Comparison of ENCODE assay signal across 10 cellular contexts in genomic region chr19:29837448-29837961, GRCh38. TPM values are rescaled to one million over a fixed set of nuclear protein-coding genes. Genes with fewer than 3 reads are reported as not detected.
A peak's percentile ranks its signal among the peaks of the same experiment; 100 is the strongest.
DNase-seq lines count a peak whose midpoint lies in the region; ATAC-seq and TF ChIP-seq lines count a peak whose summit lies in the region.
"Had no signal": no experiment of that assay in that cellular context is flagged by ENCODE, and none has a peak within 500 bp of the region (broad histone marks: within the 10 kb centered on the region; RNA-seq: fewer than 3 reads in every experiment).

No MANE protein-coding gene starts in this region.

- H3K9me3 ChIP-seq in naive thymus-derived CD4-positive, alpha-beta T cell (ENCODE audit: control insufficient read depth in 2 of 3, low read length in 3 of 3), result no peaks in the 10 kb centered on the region
- no peaks in the 10 kb centered on the region for H3K9me3 ChIP-seq in testis

- H3K36me3 Mint-ChIP-seq in IgD-negative memory B cell, result peaks cover 3% of the 10 kb centered on the region
- H3K36me3 Mint-ChIP-seq in naive thymus-derived CD4-positive, alpha-beta T cell, result peaks cover 0 to 11% (median 0%) of the 10 kb centered on the region in 5 donors

- DNase-seq in GM13976 (ENCODE audit: low spot score) (peak; percentile 82), activated gamma-delta T cell treated with Interleukin-2 at 50 U/mL for 16 hours (no peak), mesenteric fat pad (ENCODE audit: low spot score) (no peak), testis (no peak), iPS-NIHi11 (ENCODE audit: low spot score) (no peak)
- peak in 8 of 9 donors; percentile 55 to 84 (median 76) for DNase-seq in naive thymus-derived CD4-positive, alpha-beta T cell

- H3K4me3 Mint-ChIP-seq in IgD-negative memory B cell, result peak overlapping the region; percentile 22 to 93 (median 70)
- H3K4me3 Mint-ChIP-seq in naive thymus-derived CD4-positive, alpha-beta T cell, result peak overlapping the region; percentile 61 to 86 (median 76)
- H3K4me3 Mint-ChIP-seq: dendritic cell treated with granulocyte-macrophage colony-stimulating factor and Interleukin-4, amounts not matched to agents 40 ng/mL and 50 ng/mL, for 4 days had no signal

- H3K27me3 Mint-ChIP-seq in IgD-negative memory B cell, result peaks cover 20% of the 10 kb centered on the region
- peaks cover 0 to 1% (median 0%) of the 10 kb centered on the region in 5 donors for H3K27me3 Mint-ChIP-seq in naive thymus-derived CD4-positive, alpha-beta T cell

- CTCF ChIA-PET in naive thymus-derived CD4-positive, alpha-beta T cell (lab: Charles Lee), result interaction anchor here (1.0 to 1.1 kb wide), 2 partner anchors 10 to 20 kb away, joined by 3 read pairs; no protein-coding TSS in a partner anchor

- peak overlapping the region; percentile 67 to 86 (median 67) for H3K27ac Mint-ChIP-seq in IgD-negative memory B cell
- peak overlapping the region; percentile 86 to 99 (median 98) for H3K27ac Mint-ChIP-seq in naive thymus-derived CD4-positive, alpha-beta T cell
- H3K27ac Mint-ChIP-seq: dendritic cell treated with granulocyte-macrophage colony-stimulating factor and Interleukin-4, amounts not matched to agents 40 ng/mL and 50 ng/mL, for 4 days had no signal

- no peaks in the 10 kb centered on the region for H3K9me3 Mint-ChIP-seq in IgD-negative memory B cell
- H3K9me3 Mint-ChIP-seq in naive thymus-derived CD4-positive, alpha-beta T cell, result no peaks in the 10 kb centered on the region
- H3K9me3 Mint-ChIP-seq: dendritic cell treated with granulocyte-macrophage colony-stimulating factor and Interleukin-4, amounts not matched to agents 40 ng/mL and 50 ng/mL, for 4 days had no signal

- in situ Hi-C loops in GM13976 (cut with MboI; ENCODE audit: low sequenced_read_pairs, unreplicated experiment), result no loop called here

- H3K4me3 ChIP-seq in naive thymus-derived CD4-positive, alpha-beta T cell (ENCODE audit: low read length), result no peak overlapping the region
- H3K4me3 ChIP-seq in testis, result no peak overlapping the region

- peaks cover 10 to 38% of the 10 kb centered on the region in 2 donors for H3K4me1 ChIP-seq in naive thymus-derived CD4-positive, alpha-beta T cell (ENCODE audit: control insufficient read depth in 2 of 2, insufficient read depth in 2 of 2, low read length in 2 of 2)
- H3K4me1 ChIP-seq in testis, result no peaks in the 10 kb centered on the region

- H3K27me3 ChIP-seq in naive thymus-derived CD4-positive, alpha-beta T cell (ENCODE audit: control insufficient read depth in 2 of 2, insufficient read depth in 2 of 2, low read length in 2 of 2), result no peaks in the 10 kb centered on the region
- H3K27me3 ChIP-seq in testis, result no peaks in the 10 kb centered on the region

- 91 to 96% methylated on average over 3 to 6 of the region's 6 CpGs for WGBS in testis, 2 donors

- no peak for TF ChIP-seq CTCF in GM13976 (IDR thresholded peaks at IDR 0.05; ENCODE audit: borderline replicate concordance, control extremely low read depth, extremely low read depth, insufficient read depth, missing control alignments)
- no peak for TF ChIP-seq CTCF in testis (IDR thresholded peaks at IDR 0.05)

- H3K27ac ChIP-seq in naive thymus-derived CD4-positive, alpha-beta T cell (ENCODE audit: low read depth, low read length), result peak overlapping the region; percentile 71
- no peak overlapping the region for H3K27ac ChIP-seq in testis
- H3K27ac ChIP-seq: RWPE1 had no signal

- no peaks in the 10 kb centered on the region for H3K36me3 ChIP-seq in naive thymus-derived CD4-positive, alpha-beta T cell (ENCODE audit: control insufficient read depth in 2 of 3, insufficient read depth in 3 of 3, low read length in 3 of 3)
- H3K36me3 ChIP-seq in testis (ENCODE audit: low read depth, missing control alignments), result no peaks in the 10 kb centered on the region

- peak; percentile 82 for ATAC-seq in GM21529 (IDR thresholded peaks at IDR 0.05; ENCODE audit: unreplicated experiment)
- ATAC-seq in naive thymus-derived CD4-positive, alpha-beta T cell, result peak; percentile 97

- H3K4me1 Mint-ChIP-seq in IgD-negative memory B cell, result peaks cover 18 to 28% (median 26%) of the 10 kb centered on the region in 3 donors
- peaks cover 25 to 55% (median 48%) of the 10 kb centered on the region in 7 donors for H3K4me1 Mint-ChIP-seq in naive thymus-derived CD4-positive, alpha-beta T cell

- TF ChIP-seq POLR2A in testis (IDR thresholded peaks at IDR 0.05), result no peak

- intact Hi-C loops in naive thymus-derived CD4-positive, alpha-beta T cell (cut with micrococcal nuclease), result loop anchor here (1.0 kb wide), 2 partner anchors 8 to 25 kb away; no protein-coding TSS in a partner anchor
- intact Hi-C loops in testis (cut with DNase I; ENCODE audit: low total_unique reads), result no loop called here

- POLR2A ChIA-PET in naive thymus-derived CD4-positive, alpha-beta T cell (lab: Charles Lee), result interaction anchor here (0.7 to 2.4 kb wide), 7 partner anchors 8 to 232 kb away, joined by 3 to 11 read pairs (median 3); partner anchors contain the start of gene POP4

RNA-seq across cellular contexts. Expression of gene CCNE1, which starts 25.7 kb away (rescaled TPM):
- polyA plus RNA-seq in IgD-negative memory B cell, result 0.55 TPM
- 10 to 100 TPM in 1 of 5 experiments, 1 to 10 TPM in 4; 5.3 to 36.1 (median 6.6) TPM for total RNA-seq in naive thymus-derived CD4-positive, alpha-beta T cell
- 1 to 10 TPM; 1.9 to 2.6 TPM for polyA plus RNA-seq in naive thymus-derived CD4-positive, alpha-beta T cell
- total RNA-seq in mesenteric fat pad, result 2.0 TPM
- total RNA-seq in testis, result 10 to 100 TPM; 16.3 to 17.6 TPM
- polyA plus RNA-seq in testis (ENCODE audit: insufficient read depth, low read depth, low replicate concordance), result 32.2 TPM

Comparison
In these comparisons a context has a peak if more than half of its experiments do, and no peak if none do; other contexts are left out.
1. DNase-seq: peak in GM13976 (single experiment) and naive thymus-derived CD4-positive, alpha-beta T cell (8 of 9); none in activated gamma-delta T cell treated with Interleukin-2 at 50 U/mL for 16 hours (single experiment), mesenteric fat pad (single experiment), testis (single experiment) and iPS-NIHi11 (single experiment).